Comparison of ENCODE assay signal across 1 cellular context in genomic region chr2:190283783-190284182, GRCh38.
TF ChIP-seq lines count a peak whose summit lies in the region.

No MANE protein-coding gene starts in this region.

TF ChIP-seq in HepG2, 621 proteins besides CTCF, POLR2A, EP300 and RAD21:
- TF ChIP-seq CENPT (CRISPR knock-in tag; IDR thresholded peaks at IDR 0.05; ENCODE audit: low read depth) (no peak), ZNF781 (CRISPR knock-in tag; IDR thresholded peaks at IDR 0.05; ENCODE audit: borderline replicate concordance, not compliant biosample characterization) (no peak), ZNF678 (CRISPR knock-in tag; IDR thresholded peaks at IDR 0.05) (no peak), KDM1A (CRISPR knock-in tag; IDR thresholded peaks at IDR 0.05) (no peak), ZNF496 (CRISPR knock-in tag; IDR thresholded peaks at IDR 0.05; ENCODE audit: insufficient replicate concordance) (no peak), ZNF703 (CRISPR knock-in tag; IDR thresholded peaks at IDR 0.05; ENCODE audit: borderline replicate concordance) (no peak), HOXA5 (CRISPR knock-in tag; IDR thresholded peaks at IDR 0.05) (no peak), BORCS8-MEF2B (CRISPR knock-in tag; IDR thresholded peaks at IDR 0.05) (no peak), PREB (CRISPR knock-in tag; IDR thresholded peaks at IDR 0.05) (no peak)
